In genomic region chr19:5444431-5444830, GRCh38 we compare ENCODE assay signal across 3 cellular contexts.
TF ChIP-seq lines count a peak whose summit lies in the region.

No MANE protein-coding gene starts in this region.

TF ChIP-seq in A549, 52 proteins besides CTCF, POLR2A, EP300 and RAD21:
- no peak for TF ChIP-seq EHMT2 (IDR thresholded peaks at IDR 0.05; ENCODE audit: low read depth)
- TF ChIP-seq BCL3 (IDR thresholded peaks at IDR 0.05): no peak
- TF ChIP-seq ZFP36 (IDR thresholded peaks at IDR 0.05; ENCODE audit: borderline replicate concordance, partially characterized antibody): peak; percentile 23

TF ChIP-seq in HEK293, 187 proteins besides CTCF, POLR2A, EP300 and RAD21:
- TF ChIP-seq ZNF660 (tag by site-specific recombination; IDR thresholded peaks at IDR 0.05) (no peak), ZNF555 (tag by site-specific recombination; conservative IDR thresholded peaks at IDR 0.05) (no peak), ZNF354C (tag by site-specific recombination; IDR thresholded peaks at IDR 0.05; ENCODE audit: borderline replicate concordance, low read depth) (no peak), SETDB1 (IDR thresholded peaks at IDR 0.05; ENCODE audit: insufficient read length, low read length) (no peak), ZNF677 (tag by site-specific recombination; IDR thresholded peaks at IDR 0.05) (no peak), ZNF184 (tag by site-specific recombination; IDR thresholded peaks at IDR 0.05) (no peak), ZNF16 (tag by site-specific recombination; IDR thresholded peaks at IDR 0.05; ENCODE audit: low read depth) (peak; percentile 83), AEBP2 (tag by site-specific recombination; IDR thresholded peaks at IDR 0.05; ENCODE audit: borderline replicate concordance) (no peak)

TF ChIP-seq in H1, 55 proteins besides CTCF, POLR2A, EP300 and RAD21:
- TF ChIP-seq KDM1A (IDR thresholded peaks at IDR 0.05; ENCODE audit: borderline replicate concordance, low read length) (peak; percentile 68; the same call in 1 of the 2 replicates), GABPA (IDR thresholded peaks at IDR 0.05; ENCODE audit: borderline replicate concordance, insufficient read depth, low read length) (no peak)
